ENCODE assay signal across 7 cellular contexts in the genomic region with DNA sequence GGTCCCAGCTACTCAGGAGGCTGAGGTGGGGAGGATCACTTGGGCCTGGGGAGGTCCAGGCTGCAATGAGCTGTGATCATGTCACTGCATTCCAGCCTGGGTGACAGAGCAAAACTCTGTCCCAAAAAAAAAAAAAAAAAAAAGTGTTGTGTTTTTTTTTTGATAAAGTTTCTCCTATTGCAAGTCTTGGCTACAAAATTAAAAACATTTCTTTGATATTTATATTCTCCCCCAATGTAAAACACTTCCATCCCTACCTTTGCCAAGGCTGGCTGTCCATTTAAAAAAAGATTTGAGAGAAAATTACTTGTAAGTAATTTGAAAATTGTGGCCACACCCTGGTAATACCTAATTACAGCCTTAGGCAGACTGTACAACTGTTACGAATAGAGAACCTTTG.
"Had no signal": no experiment of that assay in that cellular context is flagged by ENCODE, and none has a peak within 500 bp of the region (broad histone marks: within the 10 kb centered on the region; RNA-seq: fewer than 3 reads in every experiment).

No MANE protein-coding gene starts in this region.

- H2AFZ ChIP-seq: GM23248 had no signal

- H3K9ac ChIP-seq: GM23248 had no signal

- ATAC-seq: HCT116, HepG2 had no signal

- H3K4me1 ChIP-seq: HAP-1 had no signal

- H3K27ac ChIP-seq: GM23248, HL-60 had no signal

- FAIRE-seq: HepG2 had no signal

- DNase-seq: GM23248, GOT3, HFFc6 had no signal

- H3K4me3 ChIP-seq: GM23248, HAP-1 had no signal
